Comparison of ENCODE assay signal across 8 cellular contexts in the genomic region with DNA sequence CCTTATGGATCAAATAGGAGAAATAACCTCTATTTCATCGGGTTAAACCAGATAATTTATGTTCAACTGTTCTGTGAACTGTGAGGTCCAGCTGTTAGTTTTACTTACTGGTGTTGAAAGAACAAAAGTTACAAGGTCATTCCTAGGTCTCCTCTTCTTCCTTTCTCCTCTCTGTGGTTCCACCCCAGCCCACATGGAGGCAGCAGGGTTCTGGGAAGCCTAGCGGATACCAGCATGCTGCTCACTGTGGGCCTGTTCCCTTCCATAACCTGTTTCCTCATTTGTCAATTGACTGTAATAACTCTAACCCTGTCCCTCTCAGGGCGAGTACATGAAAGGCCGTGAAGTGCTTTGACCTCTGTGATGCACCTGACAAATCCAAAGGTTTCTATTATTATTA. TPM values are rescaled to one million over a fixed set of nuclear protein-coding genes. Genes with fewer than 3 reads are reported as not detected.
DNase-seq lines count a peak whose midpoint lies in the region; ATAC-seq and TF ChIP-seq lines count a peak whose summit lies in the region.

No MANE protein-coding gene starts in this region.

- H3K9me3 Mint-ChIP-seq in activated T-helper 1 cell treated with anti-CD3 and anti-CD28 coated beads, Interleukin-12 subunit alpha, Interleukin-12 subunit beta, Interleukin-2, Interleukin-4 antibody, amounts not matched to agents 30 ng/mL and 10 ng/mL and 1 ng/mL, durations not matched to agents 14 hours and 24 hours and 36 hours, result no peaks in the 10 kb centered on the region

- TF ChIP-seq CTCF in fibroblast of pulmonary artery (IDR thresholded peaks at IDR 0.05; ENCODE audit: low read length, missing control alignments) (peak; percentile 85), omental fat pad (IDR thresholded peaks at IDR 0.05) (no peak)

- H3K36me3 Mint-ChIP-seq in activated T-helper 1 cell treated with anti-CD3 and anti-CD28 coated beads, Interleukin-12 subunit alpha, Interleukin-12 subunit beta, Interleukin-2, Interleukin-4 antibody, amounts not matched to agents 30 ng/mL and 10 ng/mL and 1 ng/mL, durations not matched to agents 14 hours and 24 hours and 36 hours (ENCODE audit: low read depth), result peaks cover 12% of the 10 kb centered on the region

- H3K27me3 Mint-ChIP-seq in activated T-helper 1 cell treated with anti-CD3 and anti-CD28 coated beads, Interleukin-12 subunit alpha, Interleukin-12 subunit beta, Interleukin-2, Interleukin-4 antibody, amounts not matched to agents 30 ng/mL and 10 ng/mL and 1 ng/mL, durations not matched to agents 14 hours and 24 hours and 36 hours (ENCODE audit: insufficient read depth), result no peaks in the 10 kb centered on the region

- H3K4me1 Mint-ChIP-seq in activated T-helper 1 cell treated with anti-CD3 and anti-CD28 coated beads, Interleukin-12 subunit alpha, Interleukin-12 subunit beta, Interleukin-2, Interleukin-4 antibody, amounts not matched to agents 30 ng/mL and 10 ng/mL and 1 ng/mL, durations not matched to agents 14 hours and 24 hours and 36 hours (ENCODE audit: low read depth), result peaks cover 8% of the 10 kb centered on the region

- H3K27ac Mint-ChIP-seq in activated T-helper 1 cell treated with anti-CD3 and anti-CD28 coated beads, Interleukin-12 subunit alpha, Interleukin-12 subunit beta, Interleukin-2, Interleukin-4 antibody, amounts not matched to agents 30 ng/mL and 10 ng/mL and 1 ng/mL, durations not matched to agents 14 hours and 24 hours and 36 hours, result no peak overlapping the region

- no peaks in the 10 kb centered on the region for H3K9me3 ChIP-seq in SJCRH30 (replicated peaks)

- intact Hi-C loops in activated T-helper 1 cell treated with anti-CD3 and anti-CD28 coated beads, Interleukin-12 subunit alpha, Interleukin-12 subunit beta, Interleukin-2, Interleukin-4 antibody, amounts not matched to agents 30 ng/mL and 10 ng/mL and 1 ng/mL, durations not matched to agents 14 hours and 24 hours and 36 hours (cut with micrococcal nuclease), result no loop called here

- no peak overlapping the region for H3K27ac ChIP-seq in SJCRH30

- ATAC-seq in omental fat pad (ENCODE audit: low FRiP score), result peak; percentile 58
- ATAC-seq in GM19351 (IDR thresholded peaks at IDR 0.05; ENCODE audit: unreplicated experiment), result no peak

- H3K4me3 Mint-ChIP-seq in activated T-helper 1 cell treated with anti-CD3 and anti-CD28 coated beads, Interleukin-12 subunit alpha, Interleukin-12 subunit beta, Interleukin-2, Interleukin-4 antibody, amounts not matched to agents 30 ng/mL and 10 ng/mL and 1 ng/mL, durations not matched to agents 14 hours and 24 hours and 36 hours, result no peak overlapping the region

- no peaks in the 10 kb centered on the region for H3K27me3 ChIP-seq in H7 (ENCODE audit: control insufficient read depth, insufficient read depth, low read length)
- no peaks in the 10 kb centered on the region for H3K27me3 ChIP-seq in SJCRH30

- peaks cover 12% of the 10 kb centered on the region for H3K4me1 ChIP-seq in SJCRH30

- no peak overlapping the region for H3K4me3 ChIP-seq in H7 (ENCODE audit: insufficient read depth, low read depth, low read length)
- H3K4me3 ChIP-seq in SJCRH30, result no peak overlapping the region
- no peak overlapping the region for H3K4me3 ChIP-seq in fibroblast of pulmonary artery (replicated peaks; ENCODE audit: low read depth, low read length)

- peak; percentile 86 for DNase-seq in AG20443 (ENCODE audit: low spot score)
- DNase-seq in H7, result peak; percentile 88
- peak; percentile 50 to 57 for DNase-seq in SJCRH30
- peak; percentile 72 for DNase-seq in fibroblast of pulmonary artery (ENCODE audit: low read depth)
- DNase-seq in omental fat pad (ENCODE audit: low spot score), result no peak
- no peak for DNase-seq in activated T-helper 1 cell treated with anti-CD3 and anti-CD28 coated beads, Interleukin-12 subunit alpha, Interleukin-12 subunit beta, Interleukin-2, Interleukin-4 antibody, amounts not matched to agents 30 ng/mL and 10 ng/mL and 1 ng/mL, durations not matched to agents 14 hours and 24 hours and 36 hours (ENCODE audit: low spot score)
- DNase-seq in activated CD4-positive, alpha-beta T cell treated with anti-CD3 and anti-CD28 coated beads for 4 hours, result no peak

- H3K36me3 ChIP-seq in H7 (replicated peaks; ENCODE audit: control insufficient read depth, insufficient read depth, low read length) (no peaks in the 10 kb centered on the region; the same call in none of the 2 replicates), SJCRH30 (peaks cover 2% of the 10 kb centered on the region; the same call in 1 of the 2 replicates)

RNA-seq across cellular contexts. Expression of a gene that starts 27.8 kb away (rescaled TPM):
- total RNA-seq in H7 (2014; rRNA removed; shearing (Covaris generic)), result 6.4 and 8.3 TPM in 2 replicates
- 8.7 and 10.1 TPM in 2 replicates for total RNA-seq in SJCRH30 (2014; rRNA removed; shearing (Covaris generic))
- total RNA-seq in omental fat pad, result 10 to 100 TPM in 1 of 4 donors, 1 to 10 TPM in 3; 5.0 to 21.6 (median 9.0) TPM
- total RNA-seq in activated T-helper 1 cell treated with anti-CD3 and anti-CD28 coated beads, Interleukin-12 subunit alpha, Interleukin-12 subunit beta, Interleukin-2, Interleukin-4 antibody, amounts not matched to agents 30 ng/mL and 10 ng/mL and 1 ng/mL, durations not matched to agents 14 hours and 24 hours and 36 hours, result 34.6 and 37.6 TPM in 2 replicates

Comparison
In these comparisons a context has a peak if more than half of its experiments do, and no peak if none do; other contexts are left out.
1. DNase-seq: peak in AG20443 (single experiment), H7 (single experiment), SJCRH30 (2 of 2) and fibroblast of pulmonary artery (single experiment); none in omental fat pad (single experiment), activated T-helper 1 cell treated with anti-CD3 and anti-CD28 coated beads, Interleukin-12 subunit alpha, Interleukin-12 subunit beta, Interleukin-2, Interleukin-4 antibody, amounts not matched to agents 30 ng/mL and 10 ng/mL and 1 ng/mL, durations not matched to agents 14 hours and 24 hours and 36 hours (single experiment) and activated CD4-positive, alpha-beta T cell treated with anti-CD3 and anti-CD28 coated beads for 4 hours (0 of 2).